Comparison of ENCODE assay signal across 8 cellular contexts in genomic region chr2:84925724-84926376, GRCh38. TPM values are rescaled to one million over a fixed set of nuclear protein-coding genes. Genes with fewer than 3 reads are reported as not detected.
A peak's percentile ranks its signal among the peaks of the same experiment; 100 is the strongest.
DNase-seq lines count a peak whose midpoint lies in the region; ATAC-seq, FAIRE-seq and TF ChIP-seq lines count a peak whose summit lies in the region.

No MANE protein-coding gene starts in this region.

- ATAC-seq in HG02759 (IDR thresholded peaks at IDR 0.05; ENCODE audit: unreplicated experiment) (peak; percentile 85), heart left ventricle (peak; percentile 77 to 89 (median 85)), psoas muscle (peak; percentile 84 to 94 (median 87))

- H3K4me1 Mint-ChIP-seq in activated naive CD8-positive, alpha-beta T cell treated with anti-CD3 and anti-CD28 coated beads for 36 hours, result peaks cover 36% of the 10 kb centered on the region

- H3K36me3 Mint-ChIP-seq in activated naive CD8-positive, alpha-beta T cell treated with anti-CD3 and anti-CD28 coated beads for 36 hours, result peaks cover 9% of the 10 kb centered on the region

- H3K27me3 Mint-ChIP-seq in activated naive CD8-positive, alpha-beta T cell treated with anti-CD3 and anti-CD28 coated beads for 36 hours, result no peaks in the 10 kb centered on the region

- H3K4me3 ChIP-seq in heart left ventricle, result peak overlapping the region in 10 of 12 donors; percentile 27 to 60 (median 39)
- H3K4me3 ChIP-seq in psoas muscle, result peak overlapping the region; percentile 55

- H3K27ac Mint-ChIP-seq in activated naive CD8-positive, alpha-beta T cell treated with anti-CD3 and anti-CD28 coated beads for 36 hours, result peak overlapping the region; percentile 93

- peaks cover 0 to 37% (median 20%) of the 10 kb centered on the region in 12 donors for H3K4me1 ChIP-seq in heart left ventricle
- H3K4me1 ChIP-seq in psoas muscle, result no peaks in the 10 kb centered on the region

- WGBS in heart left ventricle, 4 donors, result 4 to 5% (median 5%) methylated on average over 28 to 34 of the region's 34 CpGs
- 5 to 7% (median 6%) methylated on average over 34 of the region's 34 CpGs for WGBS in psoas muscle, 3 donors

- no peaks in the 10 kb centered on the region for H3K27me3 ChIP-seq in heart left ventricle
- no peaks in the 10 kb centered on the region for H3K27me3 ChIP-seq in psoas muscle (ENCODE audit: insufficient read depth in 3 of 3, low read length in 2 of 3)

- H3K36me3 ChIP-seq in heart left ventricle (no peaks in the 10 kb centered on the region), psoas muscle (ENCODE audit: insufficient read depth in 1 of 2, low read depth in 1 of 2) (no peaks in the 10 kb centered on the region)

- TF ChIP-seq POLR2A in heart left ventricle (IDR thresholded peaks at IDR 0.05), result no peak

- peak; percentile 81 for FAIRE-seq in urothelium cell line (lab: Jason Lieb, UNC)

- intact Hi-C loops in heart left ventricle (cut with DNase I), result loop anchor here (1.0 to 10.0 kb wide), 15 partner anchors 19 to 434 kb away; partner anchors contain the start of genes TRABD2A (in 2 of the 10), KCMF1 (in 1 of the 10) and TMSB10 (in 1 of the 10)
- intact Hi-C loops in psoas muscle (cut with DNase I), result loop anchor here in 1 of 2 donors (2.0 to 10.0 kb wide), 3 partner anchors 89 to 429 kb away; no protein-coding TSS in a partner anchor

- H3K27ac ChIP-seq in heart left ventricle (peak overlapping the region in 11 of 12 donors; percentile 38 to 94 (median 85)), psoas muscle (no peak overlapping the region)

- peaks cover 2% of the 10 kb centered on the region for H3K9me3 Mint-ChIP-seq in activated naive CD8-positive, alpha-beta T cell treated with anti-CD3 and anti-CD28 coated beads for 36 hours

- H3K4me3 Mint-ChIP-seq in activated naive CD8-positive, alpha-beta T cell treated with anti-CD3 and anti-CD28 coated beads for 36 hours, result peak overlapping the region; percentile 92

- H3K9me3 ChIP-seq in heart left ventricle (no peaks in the 10 kb centered on the region), psoas muscle (no peaks in the 10 kb centered on the region)

- DNase-seq in NCI-H128 (lab: John Stamatoyannopoulos, UW; ENCODE audit: unreplicated experiment), result peak; percentile 77
- peak; percentile 98 for DNase-seq in SKM-1 treated with dmso at 0.1 percent for 144 hours (lab: John Stamatoyannopoulos, UW; ENCODE audit: unreplicated experiment)
- peak; percentile 98 for DNase-seq in activated naive CD8-positive, alpha-beta T cell treated with anti-CD3 and anti-CD28 coated beads for 36 hours
- peak; percentile 94 to 97 (median 95) for DNase-seq in heart left ventricle
- peak; percentile 96 for DNase-seq in psoas muscle
- peak; percentile 81 for DNase-seq in urothelium cell line (ENCODE audit: low spot score)

- TF ChIP-seq CTCF in GM12873 (IDR thresholded peaks at IDR 0.05; ENCODE audit: insufficient read depth, low read depth, low read length, missing control alignments) (peak; percentile 98), heart left ventricle (IDR thresholded peaks at IDR 0.05) (peak; percentile 95 to 99 (median 98)), psoas muscle (IDR thresholded peaks at IDR 0.05) (peak; percentile 94)

RNA-seq across cellular contexts. Expression of gene TMSB10, which starts 20.4 kb away (rescaled TPM):
- total RNA-seq in activated naive CD8-positive, alpha-beta T cell treated with anti-CD3 and anti-CD28 coated beads for 36 hours, result 1,000 to 10,000 TPM; 1,816 to 1,884 TPM
- total RNA-seq in heart left ventricle (1,000 to 10,000 TPM in 3 of 9 donors, 100 to 1,000 TPM in 6; 288 to 3,094 (median 492) TPM), psoas muscle (100 to 1,000 TPM; 181 to 306 (median 239) TPM)
- polyA plus RNA-seq in heart left ventricle (1,000 to 10,000 TPM in 1 of 2 donors, 100 to 1,000 TPM in 1; 893 to 1,015 TPM), psoas muscle (100 to 1,000 TPM; 223 to 849 (median 317) TPM)

RNA-seq across cellular contexts. Expression of gene TRABD2A, which starts 45.0 kb away (rescaled TPM):
- 10 to 100 TPM; 59.2 to 61.7 TPM for total RNA-seq in activated naive CD8-positive, alpha-beta T cell treated with anti-CD3 and anti-CD28 coated beads for 36 hours
- total RNA-seq in heart left ventricle (1 to 10 TPM in 4 of 9 donors, under 1 TPM in 4, not detected in 1; 0.42 to 3.9 (median 1.2) TPM), psoas muscle (under 1 TPM; 0.32 to 0.74 (median 0.47) TPM)
- polyA plus RNA-seq in heart left ventricle (1 to 10 TPM in 1 of 2 donors, under 1 TPM in 1; 0.85 to 1.1 TPM), psoas muscle (under 1 TPM; 0.27 to 0.47 (median 0.35) TPM)

RNA-seq across cellular contexts. Expression of gene KCMF1, which starts 45.1 kb away (rescaled TPM):
- 100 to 1,000 TPM; 101 to 111 TPM for total RNA-seq in activated naive CD8-positive, alpha-beta T cell treated with anti-CD3 and anti-CD28 coated beads for 36 hours
- 100 to 1,000 TPM in 1 of 9 donors, 10 to 100 TPM in 8; 58.9 to 104 (median 85.2) TPM for total RNA-seq in heart left ventricle
- 10 to 100 TPM; 10.9 to 59.9 TPM for polyA plus RNA-seq in heart left ventricle
- 100 to 1,000 TPM in 3 of 4 donors, 10 to 100 TPM in 1; 89.0 to 197 (median 153) TPM for total RNA-seq in psoas muscle
- 100 to 1,000 TPM in 1 of 3 donors, 10 to 100 TPM in 2; 74.6 to 374 (median 97.3) TPM for polyA plus RNA-seq in psoas muscle

Comparison
In these comparisons a context has a peak if more than half of its experiments do, and no peak if none do; other contexts are left out.
1. RNA of gene TRABD2A, which starts 45.0 kb away (total RNA-seq): 59.2 to 61.7 TPM in activated naive CD8-positive, alpha-beta T cell treated with anti-CD3 and anti-CD28 coated beads for 36 hours; 0.42 to 3.9 TPM in heart left ventricle and 0.32 to 0.74 TPM in psoas muscle; every median in the first group is over 10 times any median in the second.
2. Peak in every context shown above with its lines, with median percentiles within 50 percentile points of each other: CTCF ChIP-seq, ATAC-seq and DNase-seq.